ENCODE assay signal across 8 cellular contexts in genomic region chr16:28212532-28212873, GRCh38. TPM values are rescaled to one million over a fixed set of nuclear protein-coding genes. Genes with fewer than 3 reads are reported as not detected.
A peak's percentile ranks its signal among the peaks of the same experiment; 100 is the strongest.
DNase-seq lines count a peak whose midpoint lies in the region; ATAC-seq and TF ChIP-seq lines count a peak whose summit lies in the region.

No MANE protein-coding gene starts in this region.

- H3K36me3 ChIP-seq in CD4-positive, CD25-positive, alpha-beta regulatory T cell (ENCODE audit: control insufficient read depth, insufficient read depth, low read length) = peaks cover 12% of the 10 kb centered on the region
- H3K36me3 ChIP-seq in Loucy (ENCODE audit: insufficient read depth, low read length) = 0 out of 2 replicates have a peak, but pooled peaks cover 2% of the 10 kb centered on the region

- no peak for ATAC-seq in CD4-positive, CD25-positive, alpha-beta regulatory T cell (ENCODE audit: low read depth in 2 of 2)
- ATAC-seq in HG03039 (IDR thresholded peaks at IDR 0.05; ENCODE audit: unreplicated experiment) = no peak

- H3K79me2 ChIP-seq in Loucy (ENCODE audit: insufficient read depth, low read length) = peaks cover 41% of the 10 kb centered on the region

- no peaks in the 10 kb centered on the region for H3K27me3 Mint-ChIP-seq in CD4-positive, CD25-positive, alpha-beta regulatory T cell
- H3K27me3 Mint-ChIP-seq in nephron progenitor cell (ENCODE audit: low read depth, poor library complexity) = peaks cover 6% of the 10 kb centered on the region

- TF ChIP-seq CTCF in Loucy (conservative IDR thresholded peaks at IDR 0.05; ENCODE audit: low read length) (no peak), nephron progenitor cell (IDR thresholded peaks at IDR 0.05) (no peak)

- peaks cover 6 to 31% (median 19%) of the 10 kb centered on the region in 4 donors for H3K4me1 Mint-ChIP-seq in CD4-positive, CD25-positive, alpha-beta regulatory T cell
- H3K4me1 Mint-ChIP-seq in nephron progenitor cell = peaks cover 29% of the 10 kb centered on the region

- H3K4me3 ChIP-seq in CD4-positive, CD25-positive, alpha-beta regulatory T cell (ENCODE audit: low read depth, low read length) = peak overlapping the region; percentile 66
- peak overlapping the region; percentile 76 for H3K4me3 ChIP-seq in Loucy (ENCODE audit: low read length, poor library complexity, severe bottlenecking)

- H3K4me1 ChIP-seq in CD4-positive, CD25-positive, alpha-beta regulatory T cell (ENCODE audit: control insufficient read depth, insufficient read depth, low read length, poor library complexity, severe bottlenecking) = peaks cover 37% of the 10 kb centered on the region
- peaks cover 34% of the 10 kb centered on the region for H3K4me1 ChIP-seq in Loucy (ENCODE audit: insufficient read depth, low read length, poor library complexity, severe bottlenecking)

- no peaks in the 10 kb centered on the region for H3F3A ChIP-seq in Loucy (ENCODE audit: low read depth)

- peak overlapping the region; percentile 80 for H3K27ac ChIP-seq in CD4-positive, CD25-positive, alpha-beta regulatory T cell (ENCODE audit: insufficient read depth, low read length, poor library complexity, severe bottlenecking)
- peak overlapping the region; percentile 57 for H3K27ac ChIP-seq in cingulate gyrus (ENCODE audit: low read depth, low read length)

- DNase-seq in CD4-positive, CD25-positive, alpha-beta regulatory T cell = no peak
- DNase-seq in nephron progenitor cell (no peak), NCI-H1048 (lab: John Stamatoyannopoulos, UW) (no peak), cerebellar cortex (ENCODE audit: low spot score) (no peak), NCI-H748 treated with DMSO at 0.1 percent for 48 hours (lab: John Stamatoyannopoulos, UW) (no peak)

- H3K4me2 ChIP-seq in Loucy (ENCODE audit: low read depth, low read length, poor library complexity, severe bottlenecking) = peak overlapping the region; percentile 97

- no peaks in the 10 kb centered on the region for H3K27me3 ChIP-seq in CD4-positive, CD25-positive, alpha-beta regulatory T cell (ENCODE audit: control insufficient read depth, insufficient read depth, low read length)
- no peaks in the 10 kb centered on the region for H3K27me3 ChIP-seq in Loucy (ENCODE audit: insufficient read depth, low read length, poor library complexity, severe bottlenecking)

- peak overlapping the region; percentile 100 for H2AFZ ChIP-seq in Loucy (ENCODE audit: low read length)

- H3K4me3 Mint-ChIP-seq in CD4-positive, CD25-positive, alpha-beta regulatory T cell = peak overlapping the region; percentile 33 to 93 (median 85)
- H3K4me3 Mint-ChIP-seq in nephron progenitor cell = peak overlapping the region; percentile 95

- H3K27ac Mint-ChIP-seq in CD4-positive, CD25-positive, alpha-beta regulatory T cell = peak overlapping the region in 1 of 3 donors; percentile 71
- no peak overlapping the region for H3K27ac Mint-ChIP-seq in nephron progenitor cell

- H3K36me3 Mint-ChIP-seq in CD4-positive, CD25-positive, alpha-beta regulatory T cell = peaks cover 9% of the 10 kb centered on the region
- H3K36me3 Mint-ChIP-seq in nephron progenitor cell (ENCODE audit: low read depth) = peaks cover 19% of the 10 kb centered on the region

- H3K9ac ChIP-seq in Loucy (ENCODE audit: low read depth, low read length, poor library complexity, severe bottlenecking) = peak overlapping the region; percentile 82

- no peaks in the 10 kb centered on the region for H3K9me2 ChIP-seq in Loucy (replicated peaks; ENCODE audit: low read depth, low read length)

- peaks cover 35% of the 10 kb centered on the region for H4K20me1 ChIP-seq in Loucy (ENCODE audit: insufficient read depth, low read length, poor library complexity, severe bottlenecking)

- H3K9me3 Mint-ChIP-seq in CD4-positive, CD25-positive, alpha-beta regulatory T cell = peaks cover 0 to 3% (median 0%) of the 10 kb centered on the region in 7 donors
- H3K9me3 Mint-ChIP-seq in nephron progenitor cell = peaks cover 4% of the 10 kb centered on the region

- no peaks in the 10 kb centered on the region for H3K9me3 ChIP-seq in CD4-positive, CD25-positive, alpha-beta regulatory T cell (ENCODE audit: control insufficient read depth in 2 of 2, low read length in 2 of 2)
- H3K9me3 ChIP-seq in Loucy (ENCODE audit: insufficient read depth, low read depth, low read length) = no peaks in the 10 kb centered on the region

RNA-seq across cellular contexts. Expression of gene XPO6, which starts 0.7 kb away (rescaled TPM):
- total RNA-seq in CD4-positive, CD25-positive, alpha-beta regulatory T cell = 302 TPM
- 10 to 100 TPM; 60.4 to 79.6 (median 64.2) TPM for polyA plus RNA-seq in CD4-positive, CD25-positive, alpha-beta regulatory T cell
